Comparison of ENCODE assay signal across 10 cellular contexts in genomic region chr10:118272090-118272775, GRCh38.
DNase-seq lines count a peak whose midpoint lies in the region; ATAC-seq, FAIRE-seq and TF ChIP-seq lines count a peak whose summit lies in the region.
"Had no signal": no experiment of that assay in that cellular context is flagged by ENCODE, and none has a peak within 500 bp of the region (broad histone marks: within the 10 kb centered on the region; RNA-seq: fewer than 3 reads in every experiment).

No MANE protein-coding gene starts in this region.

- POLR2A ChIA-PET in H1 (lab: Charles Lee; ENCODE audit: partially characterized antibody), result interaction anchor here (0.9 kb wide), 2 partner anchors 14 to 695 kb away, joined by 3 read pairs; no protein-coding TSS in a partner anchor

- H3K23ac ChIP-seq in H1 (ENCODE audit: insufficient read length), result no peak overlapping the region

- H4K91ac ChIP-seq in H1 (replicated peaks; ENCODE audit: insufficient read length, low read length), result no peak overlapping the region

- ATAC-seq in lower lobe of right lung, result no peak

- no peak overlapping the region for H2BK20ac ChIP-seq in H1 (ENCODE audit: low read length)

- H3K18ac ChIP-seq in H1 (ENCODE audit: extremely low read depth, low read length), result no peak overlapping the region

- no peak overlapping the region for H4K8ac ChIP-seq in H1 (ENCODE audit: extremely low read depth, insufficient read depth, low read length)

- peak overlapping the region; percentile 60 to 69 for H3K4me2 ChIP-seq in H1 (ENCODE audit: insufficient read depth in 1 of 2, low read depth in 2 of 2, low read length in 2 of 2)

- no peaks in the 10 kb centered on the region; the same call in 1 of the 2 replicates for H3K23me2 ChIP-seq in H1 (ENCODE audit: low read depth, low read length)

- no peak overlapping the region for H2AK5ac ChIP-seq in H1 (ENCODE audit: low read depth, low read length)

- FAIRE-seq in H1 (lab: Jason Lieb, UNC), result no peak

- H3K79me1 ChIP-seq in H1 (ENCODE audit: low read depth, low read length), result no peaks in the 10 kb centered on the region

- no peaks in the 10 kb centered on the region for H3K36me3 ChIP-seq in H1 (ENCODE audit: control insufficient read depth in 2 of 4, insufficient read depth in 4 of 4, low read length in 3 of 4)
- no peaks in the 10 kb centered on the region for H3K36me3 ChIP-seq in lower lobe of right lung
- H3K36me3 ChIP-seq in effector memory CD4-positive, alpha-beta T cell (ENCODE audit: control insufficient read depth, insufficient read depth, low read length), result no peaks in the 10 kb centered on the region
- H3K36me3 ChIP-seq: adrenal gland had no signal

- CTCF ChIA-PET in H1 (lab: Charles Lee; ENCODE audit: partially characterized antibody), result interaction anchor here (0.8 to 2.9 kb wide), 3 partner anchors 13 to 19 kb away, joined by 3 to 16 read pairs (median 4); no protein-coding TSS in a partner anchor

- intact Hi-C loops in lower lobe of right lung (cut with DNase I), result no loop called here

- no peak overlapping the region for H3K56ac ChIP-seq in H1 (replicated peaks; ENCODE audit: insufficient read length, low read depth, low read length)

- TF ChIP-seq POLR2A in H1 (IDR thresholded peaks at IDR 0.05; ENCODE audit: control extremely low read depth in 1 of 2, low read depth in 2 of 2, low read length in 2 of 2), result no peak

- H2AFZ ChIP-seq in H1 (ENCODE audit: low read length), result peak overlapping the region; percentile 67; the same call in 1 of the 2 replicates

- H3K9ac ChIP-seq in H1 (replicated peaks in 1 of 4; ENCODE audit: extremely low read depth in 1 of 4, low read depth in 3 of 4, low read length in 3 of 4), result no peak overlapping the region

- no peak overlapping the region for H2BK120ac ChIP-seq in H1 (replicated peaks; ENCODE audit: low read depth, low read length)

- no peaks in the 10 kb centered on the region for H4K20me1 ChIP-seq in H1 (replicated peaks in 1 of 2; ENCODE audit: control insufficient read depth in 1 of 2, insufficient read depth in 2 of 2, low read length in 2 of 2)

- H3K27me3 ChIP-seq in H1 (replicated peaks in 1 of 4; ENCODE audit: control insufficient read depth in 3 of 4, extremely low read depth in 1 of 4, insufficient read depth in 3 of 4, low read length in 3 of 4), result peaks cover 12 to 33% (median 25%) of the 10 kb centered on the region in 4 experiments
- H3K27me3 ChIP-seq in lower lobe of right lung (ENCODE audit: low read depth), result peaks cover 16% of the 10 kb centered on the region
- H3K27me3 ChIP-seq in effector memory CD4-positive, alpha-beta T cell (replicated peaks; ENCODE audit: control insufficient read depth, insufficient read depth, low read length, poor library complexity, severe bottlenecking), result peaks cover 13% of the 10 kb centered on the region
- H3K27me3 ChIP-seq: adrenal gland had no signal

- no peak overlapping the region for H3K14ac ChIP-seq in H1 (ENCODE audit: insufficient read length)

- TF ChIP-seq CTCF in H1 (IDR thresholded peaks at IDR 0.05; ENCODE audit: control extremely low read depth in 1 of 3, insufficient read depth in 1 of 3, low read depth in 1 of 3, low read length in 3 of 3) (no peak), lower lobe of right lung (IDR thresholded peaks at IDR 0.05) (no peak)

- no peak for TF ChIP-seq EP300 in H1 (IDR thresholded peaks at IDR 0.05; ENCODE audit: borderline replicate concordance in 1 of 2, low read depth in 2 of 2, low read length in 2 of 2)

- H3K27ac ChIP-seq in H1 (ENCODE audit: low read depth, low read length), result no peak overlapping the region
- H3K27ac ChIP-seq in lower lobe of right lung, result peak overlapping the region; percentile 24
- no peak overlapping the region for H3K27ac ChIP-seq in effector memory CD4-positive, alpha-beta T cell (ENCODE audit: insufficient read depth, low read length, poor library complexity, severe bottlenecking)
- H3K27ac ChIP-seq: adrenal gland had no signal

- H3K4me3 ChIP-seq in H1 (ENCODE audit: extremely low read depth in 1 of 4, insufficient read depth in 2 of 4, low read depth in 3 of 4, low read length in 4 of 4), result peak overlapping the region in 3 of 4 experiments; percentile 12 to 50 (median 23); a peak in 5 of 8 replicates
- H3K4me3 ChIP-seq in lower lobe of right lung, result peak overlapping the region; percentile 28
- H3K4me3 ChIP-seq in effector memory CD4-positive, alpha-beta T cell (ENCODE audit: insufficient read depth, low read depth, low read length, poor library complexity, severe bottlenecking), result no peak overlapping the region

- no peak overlapping the region for H2BK15ac ChIP-seq in H1 (ENCODE audit: low read length)

- DNase-seq in HCEC 1CT (peak; percentile 1), H1 (ENCODE audit: low read depth in 1 of 2, low spot score in 2 of 2) (no peak), lower lobe of right lung (no peak), superior temporal gyrus (ENCODE audit: extremely low spot score) (peak; percentile 47), NCI-H2107 treated with DMSO at 0.1 percent for 48 hours (lab: John Stamatoyannopoulos, UW; ENCODE audit: unreplicated experiment) (no peak), T-helper 2 cell (no peak)
- no peak for DNase-seq in activated T-cell treated with anti-CD3 and anti-CD28 coated beads, Interleukin-2, amount 50 U/mL, for 48 hours
- DNase-seq in effector memory CD4-positive, alpha-beta T cell, result no peak
- DNase-seq: activated CD4-positive, alpha-beta T cell treated with anti-CD3 and anti-CD28 coated beads, Interleukin-2, amount 50 U/mL, for 1 hour had no signal

- H2BK12ac ChIP-seq in H1 (ENCODE audit: low read depth, low read length), result no peak overlapping the region

- 18% methylated on average over 17 of the region's 17 CpGs; no CpG with 5 or more reads in 1 of the 2 experiments for WGBS in H1 (ENCODE audit: extremely low coverage in 1 of 2, insufficient coverage in 1 of 2, insufficient read length in 1 of 2, insufficient replicate concordance in 2 of 2, low coverage in 1 of 2, low lambda C conversion rate in 2 of 2, missing lambda C conversion rate in 1 of 2), 2 experiments

- no peak overlapping the region for H2BK5ac ChIP-seq in H1 (ENCODE audit: low read depth, low read length)

- H4K5ac ChIP-seq in H1 (ENCODE audit: insufficient read length, low read depth, low read length), result no peak overlapping the region

- H3K9me3 ChIP-seq in H1 (ENCODE audit: insufficient read depth in 2 of 2, low read depth in 1 of 2, low read length in 1 of 2), result no peaks in the 10 kb centered on the region
- no peaks in the 10 kb centered on the region for H3K9me3 ChIP-seq in lower lobe of right lung
- H3K9me3 ChIP-seq in effector memory CD4-positive, alpha-beta T cell (ENCODE audit: control insufficient read depth, low read length), result no peaks in the 10 kb centered on the region
- H3K9me3 ChIP-seq: adrenal gland had no signal

- no peak overlapping the region for H3K4ac ChIP-seq in H1 (replicated peaks; ENCODE audit: insufficient read length, low read depth, low read length)

- H3K4me1 ChIP-seq in H1 (replicated peaks in 1 of 4; ENCODE audit: control insufficient read depth in 3 of 4, insufficient read depth in 4 of 4, low read length in 3 of 4), result peaks cover 2 to 6% (median 3%) of the 10 kb centered on the region in 4 experiments; a peak in 4 of 7 replicates
- H3K4me1 ChIP-seq in lower lobe of right lung, result no peaks in the 10 kb centered on the region
- no peaks in the 10 kb centered on the region for H3K4me1 ChIP-seq in effector memory CD4-positive, alpha-beta T cell (ENCODE audit: control insufficient read depth, insufficient read depth, low read length, poor library complexity, severe bottlenecking)
- H3K4me1 ChIP-seq: adrenal gland had no signal

- H3K79me2 ChIP-seq in H1 (ENCODE audit: control insufficient read depth in 1 of 2, insufficient read depth in 2 of 2, low read length in 2 of 2), result no peaks in the 10 kb centered on the region

- no peak for TF ChIP-seq RAD21 in H1 (IDR thresholded peaks at IDR 0.05 in 1 of 2, conservative IDR thresholded peaks at IDR 0.05 in 1 of 2; ENCODE audit: low read depth in 2 of 2, low read length in 2 of 2)

TF ChIP-seq in H1, 55 proteins besides CTCF, POLR2A, EP300 and RAD21:
- no peak for TF ChIP-seq NRF1 (IDR thresholded peaks at IDR 0.05; ENCODE audit: low read depth, low read length)
- TF ChIP-seq CBX5 (IDR thresholded peaks at IDR 0.05; ENCODE audit: low read depth, low read length), result no peak
- TF ChIP-seq KDM5A (IDR thresholded peaks at IDR 0.05; ENCODE audit: low read length), result no peak

Comparison
In these comparisons a context has a peak if more than half of its experiments do, and no peak if none do; other contexts are left out.
1. DNase-seq: peak in HCEC 1CT (single experiment) and superior temporal gyrus (single experiment); none in H1 (0 of 2), lower lobe of right lung (single experiment), NCI-H2107 treated with DMSO at 0.1 percent for 48 hours (single experiment), activated T-cell treated with anti-CD3 and anti-CD28 coated beads, Interleukin-2, amount 50 U/mL, for 48 hours (0 of 2), T-helper 2 cell (0 of 5) and effector memory CD4-positive, alpha-beta T cell (0 of 3).